ENCODE assay signal across 32 cellular contexts in the genomic region with DNA sequence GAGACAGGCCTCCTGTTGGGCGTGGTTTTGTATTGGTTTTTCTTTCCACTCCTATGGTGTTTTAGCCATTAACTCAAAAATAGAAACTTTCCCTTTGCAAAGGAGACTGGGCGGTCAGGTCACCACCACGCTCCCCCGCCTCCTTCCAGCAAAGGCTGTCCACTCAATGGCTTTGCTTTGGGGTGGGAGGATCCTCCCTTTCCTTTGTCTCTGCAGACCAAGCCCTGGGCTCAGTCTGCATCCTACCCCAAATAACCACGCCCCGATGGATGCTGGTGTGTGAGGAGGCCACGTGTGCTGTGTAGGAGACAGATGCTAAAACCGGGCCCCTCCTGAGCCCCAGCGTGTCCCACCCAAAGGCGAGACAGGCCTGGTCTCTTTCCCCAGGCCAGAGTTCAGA.
DNase-seq lines count a peak whose midpoint lies in the region; ATAC-seq, FAIRE-seq and TF ChIP-seq lines count a peak whose summit lies in the region.
"Had no signal": no experiment of that assay in that cellular context is flagged by ENCODE, and none has a peak within 500 bp of the region (broad histone marks: within the 10 kb centered on the region; RNA-seq: fewer than 3 reads in every experiment).

No MANE protein-coding gene starts in this region.

- TF ChIP-seq POLR2A in ovary (IDR thresholded peaks at IDR 0.05), result no peak

- 46 to 74% (median 56%) methylated on average over 10 of the region's 10 CpGs for WGBS in ovary, 3 donors

- no peak for DNase-seq in left ventricle myocardium superior
- no peak for DNase-seq in right atrium auricular region (ENCODE audit: low spot score)
- no peak for DNase-seq in brain microvascular endothelial cell
- peak in 2 of 5 donors; percentile 56 to 59 for DNase-seq in ovary
- no peak for DNase-seq in stimulated activated CD4-positive, alpha-beta T cell treated with anti-CD3 and anti-CD28 coated beads, Interleukin-4, amount 100 ng/mL, for 1 hour
- DNase-seq in H7, result no peak
- DNase-seq in HuH-7.5 (ENCODE audit: low spot score), result no peak
- no peak for DNase-seq in frontal cortex (ENCODE audit: low spot score in 2 of 2)
- DNase-seq: 8988T; activated CD8-positive, alpha-beta memory T cell treated with anti-CD3 and anti-CD28 coated beads, Interleukin-2, amount 50 U/mL, for 48 hours; activated naive CD4-positive, alpha-beta T cell treated with anti-CD3 and anti-CD28 coated beads, Interleukin-2, amount 10 ng/mL, durations not matched to agents 7 days and 5 days; CD4-positive, alpha-beta memory T cell; cerebellar nuclear complex; DMS153; H9; hypothalamus; NCI-H1436 treated with DMSO at 0.1 percent for 48 hours; NCI-H2107; NCI-H345; Peyer's patch; right cardiac atrium; SIG-M5; stimulated activated CD4-positive, alpha-beta T cell treated with anti-CD3 and anti-CD28 coated beads, Interleukin-12 subunit alpha, Interleukin-12 subunit beta, amount 100 ng/mL, for 4 hours; stimulated activated CD4-positive, alpha-beta T cell treated with anti-CD3 and anti-CD28 coated beads, Interleukin-2, amount 100 ng/mL, for 48 hours; SW 1271; T-helper 9 cell; transverse colon had no signal

- H3K4me3 ChIP-seq in right atrium auricular region, result no peak overlapping the region
- no peak overlapping the region for H3K4me3 ChIP-seq in brain microvascular endothelial cell (ENCODE audit: low read depth, low read length)
- no peak overlapping the region for H3K4me3 ChIP-seq in ovary
- no peak overlapping the region for H3K4me3 ChIP-seq in H7 (ENCODE audit: insufficient read depth, low read depth, low read length)
- H3K4me3 ChIP-seq: esophagus muscularis mucosa, gastroesophageal sphincter, GM12878, Peyer's patch, transverse colon had no signal

- FAIRE-seq in frontal cortex (lab: Jason Lieb, UNC), result no peak
- FAIRE-seq: GM12878 had no signal

- H3K36me3 ChIP-seq in right atrium auricular region (peaks cover 26% of the 10 kb centered on the region), brain microvascular endothelial cell (replicated peaks) (peaks cover 2% of the 10 kb centered on the region), ovary (no peaks in the 10 kb centered on the region), H7 (replicated peaks; ENCODE audit: control insufficient read depth, insufficient read depth, low read length) (peaks cover 51% of the 10 kb centered on the region)

- intact Hi-C loops in left ventricle myocardium superior (cut with micrococcal nuclease) (no loop called here), ovary (cut with DNase I) (no loop called here)

- ATAC-seq in left ventricle myocardium superior, result peak; percentile 6
- ATAC-seq: gastroesophageal sphincter, GM12878 had no signal

- TF ChIP-seq EP300 in ovary (IDR thresholded peaks at IDR 0.05), result no peak

- H3K27me3 ChIP-seq in right atrium auricular region (no peaks in the 10 kb centered on the region), brain microvascular endothelial cell (replicated peaks) (no peaks in the 10 kb centered on the region), ovary (no peaks in the 10 kb centered on the region), H7 (ENCODE audit: control insufficient read depth, insufficient read depth, low read length) (no peaks in the 10 kb centered on the region)
- H3K27me3 ChIP-seq: esophagus muscularis mucosa, gastroesophageal sphincter, Peyer's patch, transverse colon had no signal

- TF ChIP-seq CTCF in right atrium auricular region (IDR thresholded peaks at IDR 0.05), result no peak
- TF ChIP-seq CTCF in brain microvascular endothelial cell (IDR thresholded peaks at IDR 0.05; ENCODE audit: low read depth, low read length, missing control alignments), result no peak
- TF ChIP-seq CTCF in ovary (IDR thresholded peaks at IDR 0.05), result no peak

- H3K27ac ChIP-seq in right atrium auricular region, result no peak overlapping the region
- peak overlapping the region; percentile 93 for H3K27ac ChIP-seq in brain microvascular endothelial cell
- H3K27ac ChIP-seq in ovary, result peak overlapping the region; percentile 52 to 85
- H3K27ac ChIP-seq: esophagus muscularis mucosa, gastroesophageal sphincter, HL-60, VCaP had no signal

- H3K4me1 ChIP-seq in right atrium auricular region (peaks cover 0 to 12% of the 10 kb centered on the region in 2 donors), ovary (ENCODE audit: insufficient read depth) (peaks cover 35% of the 10 kb centered on the region)
- H3K4me1 ChIP-seq: transverse colon had no signal

- in situ Hi-C loops in brain microvascular endothelial cell (cut with HindIII; ENCODE audit: low pct_ligation_motif_present, low sequenced_read_pairs), result loop anchor here (25.0 kb wide), 1 partner anchor 209 kb away; no protein-coding TSS in a partner anchor

- no peaks in the 10 kb centered on the region for H3K9me3 ChIP-seq in right atrium auricular region
- no peaks in the 10 kb centered on the region for H3K9me3 ChIP-seq in ovary
- H3K9me3 ChIP-seq: esophagus muscularis mucosa, gastroesophageal sphincter, Peyer's patch, transverse colon had no signal

Comparison
In these comparisons a context has a peak if more than half of its experiments do, and no peak if none do; other contexts are left out.
1. H3K27ac ChIP-seq: peak in brain microvascular endothelial cell (single experiment) and ovary (2 of 2); none in right atrium auricular region (0 of 2).